Comparison of ENCODE assay signal across 8 cellular contexts in genomic region chr19:11035441-11036377, GRCh38. TPM values are rescaled to one million over a fixed set of nuclear protein-coding genes. Genes with fewer than 3 reads are reported as not detected.
DNase-seq lines count a peak whose midpoint lies in the region; ATAC-seq, FAIRE-seq and TF ChIP-seq lines count a peak whose summit lies in the region.

No MANE protein-coding gene starts in this region.

- H3K9me3 Mint-ChIP-seq in T-helper 2 cell treated with Interferon-gamma antibody and Interleukin-4, amounts not matched to agents 5 μg/mL and 100 μg/mL, for 36 hours: no peaks in the 10 kb centered on the region
- H3K9me3 Mint-ChIP-seq in astrocyte (ENCODE audit: unreplicated experiment): no peaks in the 10 kb centered on the region

- peaks cover 47% of the 10 kb centered on the region for H3K36me3 Mint-ChIP-seq in T-helper 2 cell treated with Interferon-gamma antibody and Interleukin-4, amounts not matched to agents 5 μg/mL and 100 μg/mL, for 36 hours (ENCODE audit: low read depth)
- peaks cover 11% of the 10 kb centered on the region for H3K36me3 Mint-ChIP-seq in astrocyte (ENCODE audit: low read depth, unreplicated experiment)

- DNase-seq in GM04504 (ENCODE audit: low read depth) (peak; percentile 75), HFF-Myc (ENCODE audit: extremely low read depth, low read depth) (peak; percentile 80), NCI-H1694 (lab: John Stamatoyannopoulos, UW) (peak; percentile 88), astrocyte (ENCODE audit: low read depth) (peak; percentile 59), hepatocyte (ENCODE audit: low spot score) (peak; percentile 92)
- peak; percentile 72 for DNase-seq in T-helper 2 cell treated with Interferon-gamma antibody and Interleukin-4, amounts not matched to agents 5 μg/mL and 100 μg/mL, for 36 hours (ENCODE audit: low spot score)

- no peak overlapping the region for H3K4me2 ChIP-seq in astrocyte (ENCODE audit: low read length)
- no peak overlapping the region for H3K4me2 ChIP-seq in hepatocyte
- H3K4me2 ChIP-seq in skeletal muscle satellite cell (ENCODE audit: low read length): no peak overlapping the region

- no peak overlapping the region for H3K4me3 ChIP-seq in HFF-Myc (replicated peaks; ENCODE audit: low read depth, low read length)
- no peak overlapping the region for H3K4me3 ChIP-seq in astrocyte (ENCODE audit: insufficient read depth, low read depth, low read length)
- H3K4me3 ChIP-seq in hepatocyte: no peak overlapping the region
- H3K4me3 ChIP-seq in skeletal muscle satellite cell (ENCODE audit: low read length): no peak overlapping the region

- no peak overlapping the region for H3K4me3 Mint-ChIP-seq in T-helper 2 cell treated with Interferon-gamma antibody and Interleukin-4, amounts not matched to agents 5 μg/mL and 100 μg/mL, for 36 hours
- H3K4me3 Mint-ChIP-seq in astrocyte (ENCODE audit: unreplicated experiment): no peak overlapping the region

- H4K20me1 ChIP-seq in astrocyte (ENCODE audit: insufficient read depth, low read length): peaks cover 37% of the 10 kb centered on the region
- H4K20me1 ChIP-seq in hepatocyte (ENCODE audit: insufficient read depth, poor library complexity, severe bottlenecking): peaks cover 2% of the 10 kb centered on the region

- H3K9me3 ChIP-seq in astrocyte (ENCODE audit: insufficient read depth, low read depth, low read length): no peaks in the 10 kb centered on the region
- no peaks in the 10 kb centered on the region for H3K9me3 ChIP-seq in hepatocyte (ENCODE audit: low read depth)
- H3K9me3 ChIP-seq in skeletal muscle satellite cell (replicated peaks; ENCODE audit: low read length): no peaks in the 10 kb centered on the region

- no peak overlapping the region for H3K27ac ChIP-seq in astrocyte (ENCODE audit: low read depth, low read length)
- no peak overlapping the region for H3K27ac ChIP-seq in hepatocyte

- no peaks in the 10 kb centered on the region for H3K9me2 ChIP-seq in hepatocyte (replicated peaks; ENCODE audit: insufficient read depth)

- H3K27ac Mint-ChIP-seq in T-helper 2 cell treated with Interferon-gamma antibody and Interleukin-4, amounts not matched to agents 5 μg/mL and 100 μg/mL, for 36 hours: peak overlapping the region; percentile 55
- H3K27ac Mint-ChIP-seq in astrocyte (ENCODE audit: unreplicated experiment): peak overlapping the region; percentile 18

- peaks cover 6% of the 10 kb centered on the region for H3K4me1 Mint-ChIP-seq in T-helper 2 cell treated with Interferon-gamma antibody and Interleukin-4, amounts not matched to agents 5 μg/mL and 100 μg/mL, for 36 hours (ENCODE audit: low read depth)
- no peaks in the 10 kb centered on the region for H3K4me1 Mint-ChIP-seq in astrocyte (ENCODE audit: low read depth, unreplicated experiment)

- no peaks in the 10 kb centered on the region for H3K27me3 Mint-ChIP-seq in T-helper 2 cell treated with Interferon-gamma antibody and Interleukin-4, amounts not matched to agents 5 μg/mL and 100 μg/mL, for 36 hours (ENCODE audit: low read depth)
- no peaks in the 10 kb centered on the region for H3K27me3 Mint-ChIP-seq in astrocyte (ENCODE audit: low read depth, unreplicated experiment)

- TF ChIP-seq CTCF in HFF-Myc (IDR thresholded peaks at IDR 0.05; ENCODE audit: low read depth, low read length, missing control alignments): peak; percentile 94
- TF ChIP-seq CTCF in astrocyte (IDR thresholded peaks at IDR 0.05; ENCODE audit: insufficient read depth, low read depth, low read length): peak; percentile 69
- TF ChIP-seq CTCF in hepatocyte (IDR thresholded peaks at IDR 0.05; ENCODE audit: poor library complexity): peak; percentile 81

- no peak overlapping the region for H2AFZ ChIP-seq in astrocyte (ENCODE audit: low read depth, low read length)
- no peak overlapping the region for H2AFZ ChIP-seq in hepatocyte

- ATAC-seq in HG03571 (IDR thresholded peaks at IDR 0.05; ENCODE audit: unreplicated experiment): no peak

- H3K4me1 ChIP-seq in astrocyte (ENCODE audit: insufficient read depth, low read length) (no peaks in the 10 kb centered on the region), hepatocyte (ENCODE audit: insufficient read depth) (no peaks in the 10 kb centered on the region), skeletal muscle satellite cell (ENCODE audit: control insufficient read depth, insufficient read depth, low read length) (peaks cover 7% of the 10 kb centered on the region)

- H3K36me3 ChIP-seq in astrocyte (ENCODE audit: insufficient read depth, low read length) (peaks cover 55% of the 10 kb centered on the region), hepatocyte (replicated peaks; ENCODE audit: insufficient read depth, low read depth) (peaks cover 7% of the 10 kb centered on the region), skeletal muscle satellite cell (ENCODE audit: insufficient read depth, low read length) (peaks cover 81% of the 10 kb centered on the region)

- no peak for FAIRE-seq in astrocyte (lab: Jason Lieb, UNC)

- H3K79me2 ChIP-seq in astrocyte (ENCODE audit: insufficient read depth, low read length) (peaks cover 22% of the 10 kb centered on the region), hepatocyte (peaks cover 24% of the 10 kb centered on the region)

- 75% methylated on average over 15 of the region's 15 CpGs for WGBS in hepatocyte (ENCODE audit: low lambda C conversion rate, missing lambda C conversion rate)

- H3K27me3 ChIP-seq in astrocyte (ENCODE audit: insufficient read depth, low read length) (no peaks in the 10 kb centered on the region), hepatocyte (no peaks in the 10 kb centered on the region), skeletal muscle satellite cell (ENCODE audit: control insufficient read depth, insufficient read depth, low read length) (no peaks in the 10 kb centered on the region)

- no peak overlapping the region for H3K9ac ChIP-seq in astrocyte (ENCODE audit: low read length)
- peak overlapping the region; percentile 16 for H3K9ac ChIP-seq in skeletal muscle satellite cell (ENCODE audit: low read depth, low read length)

RNA-seq across cellular contexts. Expression of gene LDLR, which starts 53.6 kb away (rescaled TPM):
- total RNA-seq in astrocyte: 120 and 153 TPM in 2 replicates
- 110 and 126 TPM in 2 replicates for total RNA-seq in hepatocyte
- polyA plus RNA-seq in hepatocyte: 116 and 123 TPM in 2 replicates
- total RNA-seq in skeletal muscle satellite cell (2012; rRNA removed): 85.8 and 177 TPM in 2 replicates
